ENCODE assay signal across 22 cellular contexts in the genomic region with DNA sequence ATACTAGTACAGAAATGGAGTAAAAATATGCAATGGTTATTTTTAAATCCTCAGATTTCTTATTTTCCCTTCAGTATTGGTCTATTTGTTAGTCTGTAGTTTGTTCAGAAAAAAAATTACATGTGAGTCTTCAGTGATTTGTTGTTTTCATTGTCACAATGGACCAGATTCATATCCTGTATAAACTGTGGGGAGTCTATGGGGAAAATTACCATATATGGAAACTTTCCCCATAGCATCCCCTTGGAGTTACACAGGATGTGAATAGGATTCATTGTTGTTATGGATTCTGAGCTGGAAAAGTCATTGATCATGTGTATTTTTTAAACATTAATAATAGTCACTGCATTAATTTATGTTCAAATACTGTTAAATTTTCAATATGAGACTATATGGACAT.
DNase-seq lines count a peak whose midpoint lies in the region; ATAC-seq, FAIRE-seq and TF ChIP-seq lines count a peak whose summit lies in the region.
"Had no signal": no experiment of that assay in that cellular context is flagged by ENCODE, and none has a peak within 500 bp of the region (broad histone marks: within the 10 kb centered on the region; RNA-seq: fewer than 3 reads in every experiment).

No MANE protein-coding gene starts in this region.

- no peak for FAIRE-seq in astrocyte (lab: Jason Lieb, UNC)
- FAIRE-seq: D721Med, GM12892 had no signal

- no peak overlapping the region for H3K4me3 Mint-ChIP-seq in astrocyte (ENCODE audit: unreplicated experiment)
- H3K4me3 Mint-ChIP-seq: CD4-positive, alpha-beta T cell; H9 had no signal

- no peaks in the 10 kb centered on the region for H3K27me3 ChIP-seq in astrocyte (ENCODE audit: insufficient read depth, low read length)
- no peaks in the 10 kb centered on the region for H3K27me3 ChIP-seq in left lung
- H3K27me3 ChIP-seq: BE2C, SJCRH30 had no signal

- no peak overlapping the region for H3K9ac ChIP-seq in astrocyte (ENCODE audit: low read length)

- H3K9me3 ChIP-seq in astrocyte (ENCODE audit: insufficient read depth, low read depth, low read length) = no peaks in the 10 kb centered on the region
- peaks cover 0 to 18% of the 10 kb centered on the region in 2 donors for H3K9me3 ChIP-seq in left lung

- no peaks in the 10 kb centered on the region for H3K9me3 Mint-ChIP-seq in astrocyte (ENCODE audit: unreplicated experiment)
- H3K9me3 Mint-ChIP-seq: CD4-positive, alpha-beta T cell had no signal

- peaks cover 25% of the 10 kb centered on the region for H3K4me1 Mint-ChIP-seq in astrocyte (ENCODE audit: low read depth, unreplicated experiment)

- H3K36me3 ChIP-seq in astrocyte (ENCODE audit: insufficient read depth, low read length) (no peaks in the 10 kb centered on the region), left lung (no peaks in the 10 kb centered on the region)
- H3K36me3 ChIP-seq: SJCRH30 had no signal

- H3K27me3 Mint-ChIP-seq in astrocyte (ENCODE audit: low read depth, unreplicated experiment) = no peaks in the 10 kb centered on the region
- H3K27me3 Mint-ChIP-seq: CD4-positive, alpha-beta T cell had no signal

- H3K27ac Mint-ChIP-seq in astrocyte (ENCODE audit: unreplicated experiment) = no peak overlapping the region
- H3K27ac Mint-ChIP-seq: CD4-positive, alpha-beta T cell had no signal

- peak overlapping the region; percentile 48 for H3K4me2 ChIP-seq in astrocyte (ENCODE audit: low read length)

- DNase-seq in HCEC 1CT (peak; percentile 56), astrocyte (ENCODE audit: low read depth) (no peak), fibroblast of mammary gland (ENCODE audit: low read depth) (peak; percentile 27), pulmonary artery endothelial cell (ENCODE audit: low read depth, low spot score) (peak; percentile 75), left lung (no peak), RPMI8226 (no peak), activated T-cell treated with anti-CD3 and anti-CD28 coated beads for 4 hours (no peak)
- DNase-seq: CD4-positive, alpha-beta T cell; DMS79; GF-D8; H9; MV-4-11; NCI-H1417; NCI-H2029; NCI-H2171; NCI-H446; NK-92 treated with Interleukin-12 subunit alpha and Interleukin-12 subunit beta, amount 100 ng/mL, for 24 hours had no signal

- H3K36me3 Mint-ChIP-seq in astrocyte (ENCODE audit: low read depth, unreplicated experiment) = peaks cover 5% of the 10 kb centered on the region

- H3K4me3 ChIP-seq in astrocyte (ENCODE audit: insufficient read depth, low read depth, low read length) (no peak overlapping the region), fibroblast of mammary gland (ENCODE audit: control insufficient read depth, low read depth, low read length) (no peak overlapping the region), left lung (no peak overlapping the region)
- H3K4me3 ChIP-seq: SJCRH30 had no signal

- no peak for ATAC-seq in left lung

- TF ChIP-seq CTCF in astrocyte (IDR thresholded peaks at IDR 0.05; ENCODE audit: insufficient read depth, low read depth, low read length) (no peak), fibroblast of mammary gland (conservative IDR thresholded peaks at IDR 0.05; ENCODE audit: control insufficient read depth, insufficient read depth, low read depth, low read length) (no peak), left lung (IDR thresholded peaks at IDR 0.05) (no peak)

- peak overlapping the region; percentile 39 for H3K27ac ChIP-seq in astrocyte (ENCODE audit: low read depth, low read length)
- no peak overlapping the region for H3K27ac ChIP-seq in left lung
- H3K27ac ChIP-seq: HL-60, SJCRH30 had no signal

- H3K4me1 ChIP-seq in astrocyte (ENCODE audit: insufficient read depth, low read length) = peaks cover 8% of the 10 kb centered on the region
- no peaks in the 10 kb centered on the region for H3K4me1 ChIP-seq in left lung

- H2AFZ ChIP-seq in astrocyte (ENCODE audit: low read depth, low read length) = no peak overlapping the region

- intact Hi-C loops in left lung (cut with DNase I) = no loop called here

- no peaks in the 10 kb centered on the region for H4K20me1 ChIP-seq in astrocyte (ENCODE audit: insufficient read depth, low read length)

- peaks cover 88% of the 10 kb centered on the region for H3K79me2 ChIP-seq in astrocyte (ENCODE audit: insufficient read depth, low read length)

Comparison
In these comparisons a context has a peak if more than half of its experiments do, and no peak if none do; other contexts are left out.
1. DNase-seq: peak in HCEC 1CT (single experiment), fibroblast of mammary gland (single experiment) and pulmonary artery endothelial cell (single experiment); none in astrocyte (single experiment), left lung (0 of 2), RPMI8226 (single experiment) and activated T-cell treated with anti-CD3 and anti-CD28 coated beads for 4 hours (single experiment).